In genomic region chr20:22473293-22473692, GRCh38 we compare ENCODE assay signal across 14 cellular contexts.
DNase-seq lines count a peak whose midpoint lies in the region; ATAC-seq, FAIRE-seq and TF ChIP-seq lines count a peak whose summit lies in the region.
"Had no signal": no experiment of that assay in that cellular context is flagged by ENCODE, and none has a peak within 500 bp of the region (broad histone marks: within the 10 kb centered on the region; RNA-seq: fewer than 3 reads in every experiment).

No MANE protein-coding gene starts in this region.

- CTCF ChIA-PET in GM12878 (lab: Yijun Ruan, JAX), result no interaction called here

- H3K79me2 ChIP-seq in GM12878 (ENCODE audit: control insufficient read depth, insufficient read depth, low read length), result no peaks in the 10 kb centered on the region

- intact Hi-C loops in GM12878 (cut with micrococcal nuclease; ENCODE audit: unreplicated experiment), result no loop called here

- TF ChIP-seq POLR2A in GM12878 (IDR thresholded peaks at IDR 0.05; ENCODE audit: low read depth, low read length), result no peak

- H3K36me3 ChIP-seq in GM12878 (ENCODE audit: control insufficient read depth in 2 of 2, insufficient read depth in 2 of 2, low read length in 1 of 2), result no peaks in the 10 kb centered on the region
- H3K36me3 ChIP-seq: BE2C had no signal

- no peak for TF ChIP-seq RAD21 in GM12878 (IDR thresholded peaks at IDR 0.05; ENCODE audit: insufficient read depth, low read depth, low read length)

- ATAC-seq in GM12878 (no peak), HG03175 (IDR thresholded peaks at IDR 0.05; ENCODE audit: unreplicated experiment) (no peak)
- ATAC-seq: A549, HCT116 had no signal

- no peaks in the 10 kb centered on the region; the same call in 2 of the 3 replicates for H3K9me3 ChIP-seq in GM12878 (replicated peaks; ENCODE audit: control insufficient read depth, insufficient read depth, low read length)
- H3K9me3 ChIP-seq: A549, BE2C, Caco-2 had no signal

- H3K27ac ChIP-seq in GM12878 (ENCODE audit: control insufficient read depth, insufficient read depth), result no peak overlapping the region
- H3K27ac ChIP-seq: KMS-11 had no signal

- H3K4me2 ChIP-seq in GM12878 (ENCODE audit: control insufficient read depth, insufficient read depth), result no peak overlapping the region
- H3K4me2 ChIP-seq: A549, KMS-11 had no signal

- H3K4me1 ChIP-seq in GM12878 (ENCODE audit: control insufficient read depth, insufficient read depth, low read length), result no peaks in the 10 kb centered on the region
- H3K4me1 ChIP-seq: BE2C had no signal

- SMC1A ChIA-PET in GM12878 (lab: Charles Lee; ENCODE audit: uncharacterized antibody, unreplicated experiment), result no interaction called here

- TF ChIP-seq CTCF in GM12865 (IDR thresholded peaks at IDR 0.05; ENCODE audit: insufficient read depth, low read depth, low read length, missing control alignments), result no peak
- TF ChIP-seq CTCF in GM12878 (IDR thresholded peaks at IDR 0.05 in 2 of 3, conservative IDR thresholded peaks at IDR 0.05 in 1 of 3; ENCODE audit: control insufficient read depth in 2 of 3, extremely low read depth in 1 of 3, insufficient read depth in 1 of 3, low read depth in 3 of 3, low read length in 3 of 3), result no peak

- no peak overlapping the region for H3K9ac ChIP-seq in GM12878 (ENCODE audit: control insufficient read depth, insufficient read depth, low read length)
- H3K9ac ChIP-seq: KMS-11 had no signal

- no peak for TF ChIP-seq EP300 in GM12878 (IDR thresholded peaks at IDR 0.05; ENCODE audit: borderline replicate concordance in 1 of 2, control insufficient read depth in 1 of 2, low read depth in 2 of 2, low read length in 2 of 2)

- POLR2A ChIA-PET in GM12878 (lab: Charles Lee), result no interaction called here

- DNase-seq in GM12865 (ENCODE audit: low read depth), result peak; percentile 5
- peak; percentile 12 for DNase-seq in Jurkat, Clone E6-1 (ENCODE audit: low read depth, low spot score)
- DNase-seq in GM12878 (ENCODE audit: low read depth, low spot score), result no peak
- DNase-seq in GM19238 (ENCODE audit: insufficient read length, low spot score), result no peak
- DNase-seq in NCI-H82 treated with DMSO at 0.1 percent for 48 hours (lab: John Stamatoyannopoulos, UW; ENCODE audit: unreplicated experiment), result no peak
- DNase-seq: BE2C; Caco-2; CD8-positive, alpha-beta memory T cell; IMR-90 had no signal

- H4K20me1 ChIP-seq in GM12878 (ENCODE audit: control insufficient read depth, insufficient read depth), result no peaks in the 10 kb centered on the region

- in situ Hi-C loops in GM12878 (cut with MboI), result no loop called here

- RAD21 ChIA-PET in GM12878 (lab: Charles Lee; ENCODE audit: unreplicated experiment), result no interaction called here

- H2AFZ ChIP-seq in GM12878 (ENCODE audit: control insufficient read depth, low read depth, low read length), result no peak overlapping the region

- BruUV-seq in GM12878 (replicated peaks; lab: Mats Ljungman, UMichigan), result no TSS peak

- FAIRE-seq in GM12878 (lab: Jason Lieb, UNC), result no peak
- FAIRE-seq: A549, H54 had no signal

- no peak overlapping the region for H3K4me3 ChIP-seq in GM12865 (ENCODE audit: low read depth, low read length)
- no peak overlapping the region for H3K4me3 ChIP-seq in Jurkat, Clone E6-1 (ENCODE audit: low read length)
- no peak overlapping the region for H3K4me3 ChIP-seq in GM12878
- H3K4me3 ChIP-seq: A549 had no signal

- H3K27me3 ChIP-seq in GM12878 (replicated peaks in 1 of 2; ENCODE audit: control insufficient read depth in 2 of 2, insufficient read depth in 2 of 2, low read length in 1 of 2), result no peaks in the 10 kb centered on the region
- H3K27me3 ChIP-seq: BE2C had no signal

- 0% methylated on average over 2 of the region's 2 CpGs for WGBS in GM12878 (ENCODE audit: insufficient coverage, insufficient replicate concordance, low lambda C conversion rate, missing lambda C conversion rate)

TF ChIP-seq in GM12878, 131 proteins besides CTCF, POLR2A, EP300 and RAD21:
- TF ChIP-seq MLLT1 (IDR thresholded peaks at IDR 0.05) (peak; percentile 85), RCOR1 (conservative IDR thresholded peaks at IDR 0.05; ENCODE audit: low read depth, low read length) (no peak), ZNF217 (IDR thresholded peaks at IDR 0.05) (no peak), PAX8 (IDR thresholded peaks at IDR 0.05) (no peak)
TF ChIP-seq in GM12878: peak in this region for 1.

Comparison
In these comparisons a context has a peak if more than half of its experiments do, and no peak if none do; other contexts are left out.
1. DNase-seq: peak in GM12865 (single experiment) and Jurkat, Clone E6-1 (single experiment); none in GM12878 (single experiment), GM19238 (single experiment) and NCI-H82 treated with DMSO at 0.1 percent for 48 hours (single experiment).